ENCODE assay signal across 11 cellular contexts in the genomic region with DNA sequence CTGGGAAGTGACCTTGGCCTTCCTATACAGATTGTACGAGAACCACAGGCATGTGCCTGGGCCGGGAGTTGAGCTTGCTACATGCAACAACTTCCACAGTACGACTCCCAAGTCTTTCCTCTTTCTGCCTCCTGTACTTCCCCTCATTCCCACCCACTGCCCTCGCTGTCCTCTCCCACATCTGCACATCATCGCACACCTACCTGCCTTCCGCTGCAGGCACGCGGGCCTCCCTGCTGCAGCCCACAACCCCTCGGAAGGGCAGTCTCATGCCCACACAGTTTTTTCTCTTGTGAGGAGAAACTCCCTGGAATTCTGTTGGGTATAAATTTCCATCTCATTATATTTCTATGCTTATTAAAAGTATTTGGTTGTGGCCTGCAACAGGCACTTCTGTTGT.
DNase-seq lines count a peak whose midpoint lies in the region; TF ChIP-seq lines count a peak whose summit lies in the region.
"Had no signal": no experiment of that assay in that cellular context is flagged by ENCODE, and none has a peak within 500 bp of the region (broad histone marks: within the 10 kb centered on the region; RNA-seq: fewer than 3 reads in every experiment).

No MANE protein-coding gene starts in this region.

- H3K4me1 Mint-ChIP-seq in neural crest cell, result no peaks in the 10 kb centered on the region
- H3K4me1 Mint-ChIP-seq: B cell had no signal

- peaks cover 8% of the 10 kb centered on the region for H3K36me3 Mint-ChIP-seq in neural crest cell (ENCODE audit: low read depth)

- H3K9me3 Mint-ChIP-seq in neural crest cell, result peaks cover 2% of the 10 kb centered on the region

- no peak for TF ChIP-seq CTCF in neural crest cell (conservative IDR thresholded peaks at IDR 0.05)

- H3K27ac Mint-ChIP-seq in neural crest cell (ENCODE audit: unreplicated experiment), result peak overlapping the region; percentile 57
- H3K27ac Mint-ChIP-seq: B cell; CD8-positive, alpha-beta T cell had no signal

- H3K27me3 Mint-ChIP-seq in neural crest cell (ENCODE audit: low read depth), result no peaks in the 10 kb centered on the region
- H3K27me3 Mint-ChIP-seq: B cell had no signal

- H3K4me3 Mint-ChIP-seq in neural crest cell, result no peak overlapping the region
- H3K4me3 Mint-ChIP-seq: B cell; CD8-positive, alpha-beta T cell had no signal

- peak; percentile 39 for DNase-seq in activated effector memory CD4-positive, alpha-beta T cell treated with anti-CD3 and anti-CD28 coated beads, Interleukin-2, amount 50 U/mL, for 16 hours
- DNase-seq in activated effector memory CD4-positive, alpha-beta T cell treated with Interleukin-2 at 50 U/mL for 16 hours, result no peak
- DNase-seq in NCI-H526 (lab: John Stamatoyannopoulos, UW) (peak; percentile 46 to 64), neural crest cell (ENCODE audit: low read depth, low spot score) (no peak), epidermal melanocyte (ENCODE audit: insufficient read length, low spot score) (no peak), middle frontal gyrus (ENCODE audit: extremely low spot score, low spot score) (no peak)
- DNase-seq: Calu3, DMS79 treated with DMSO at 0.1 percent for 48 hours, GF-D8 had no signal

Comparison
In these comparisons a context has a peak if more than half of its experiments do, and no peak if none do; other contexts are left out.
1. DNase-seq: peak in activated effector memory CD4-positive, alpha-beta T cell treated with anti-CD3 and anti-CD28 coated beads, Interleukin-2, amount 50 U/mL, for 16 hours (single experiment) and NCI-H526 (2 of 2); none in activated effector memory CD4-positive, alpha-beta T cell treated with Interleukin-2 at 50 U/mL for 16 hours (single experiment), neural crest cell (single experiment), epidermal melanocyte (single experiment) and middle frontal gyrus (single experiment).